ENCODE assay signal across 7 cellular contexts in genomic region chr2:29841386-29842004, GRCh38.
DNase-seq lines count a peak whose midpoint lies in the region; ATAC-seq and TF ChIP-seq lines count a peak whose summit lies in the region.

No MANE protein-coding gene starts in this region.

- H3K27me3 Mint-ChIP-seq in effector memory CD8-positive, alpha-beta T cell, result peaks cover 32 to 46% of the 10 kb centered on the region in 2 donors

- CTCF ChIA-PET in HEK293T (lab: Yijun Ruan, JAX), result interaction anchor here (0.6 kb wide), 2 partner anchors 41 to 232 kb away, joined by 3 read pairs; no protein-coding TSS in a partner anchor

- no peak overlapping the region for H3K27ac Mint-ChIP-seq in effector memory CD8-positive, alpha-beta T cell

- peaks cover 0 to 3% of the 10 kb centered on the region in 2 donors for H3K9me3 Mint-ChIP-seq in effector memory CD8-positive, alpha-beta T cell

- POLR2A ChIA-PET in HEK293T (lab: Yijun Ruan, JAX), result no interaction called here

- DNase-seq in Daoy (ENCODE audit: low read depth), result peak; percentile 25
- peak; percentile 52 for DNase-seq in HEK293T (ENCODE audit: extremely low spot score)
- peak; percentile 41 for DNase-seq in RPMI7951 (ENCODE audit: low read depth)
- peak in 2 of 3 experiments; percentile 1 to 13 for DNase-seq in effector memory CD8-positive, alpha-beta T cell
- peak; percentile 13 for DNase-seq in mucosa of gallbladder (ENCODE audit: low spot score)

- no peaks in the 10 kb centered on the region for H3K4me1 Mint-ChIP-seq in effector memory CD8-positive, alpha-beta T cell (ENCODE audit: low read depth in 2 of 2)

- no peak overlapping the region for H3K4me3 Mint-ChIP-seq in effector memory CD8-positive, alpha-beta T cell

- no peak for ATAC-seq in effector memory CD8-positive, alpha-beta T cell (replicated peaks)
- ATAC-seq in GM18517 (IDR thresholded peaks at IDR 0.05; ENCODE audit: unreplicated experiment) (no peak), HG02840 (IDR thresholded peaks at IDR 0.05; ENCODE audit: low FRiP score, unreplicated experiment) (no peak)

- no peaks in the 10 kb centered on the region for H3K36me3 Mint-ChIP-seq in effector memory CD8-positive, alpha-beta T cell (ENCODE audit: insufficient read depth)

TF ChIP-seq in HEK293T, 16 proteins besides CTCF, POLR2A, EP300 and RAD21:
- TF ChIP-seq ZNF384 (IDR thresholded peaks at IDR 0.05) (no peak), BHLHE40 (IDR thresholded peaks at IDR 0.05; ENCODE audit: borderline replicate concordance) (no peak), PKNOX1 (IDR thresholded peaks at IDR 0.05) (no peak), FOXA1 (IDR thresholded peaks at IDR 0.05) (no peak), NFRKB (IDR thresholded peaks at IDR 0.05) (no peak), TARDBP (IDR thresholded peaks at IDR 0.05) (no peak), FOXM1 (IDR thresholded peaks at IDR 0.05; ENCODE audit: borderline replicate concordance) (no peak), FOXK2 (IDR thresholded peaks at IDR 0.05) (no peak), SUZ12 (IDR thresholded peaks at IDR 0.05) (no peak), L3MBTL2 (conservative IDR thresholded peaks at IDR 0.05) (no peak)
